Comparison of ENCODE assay signal across 8 cellular contexts in the genomic region with DNA sequence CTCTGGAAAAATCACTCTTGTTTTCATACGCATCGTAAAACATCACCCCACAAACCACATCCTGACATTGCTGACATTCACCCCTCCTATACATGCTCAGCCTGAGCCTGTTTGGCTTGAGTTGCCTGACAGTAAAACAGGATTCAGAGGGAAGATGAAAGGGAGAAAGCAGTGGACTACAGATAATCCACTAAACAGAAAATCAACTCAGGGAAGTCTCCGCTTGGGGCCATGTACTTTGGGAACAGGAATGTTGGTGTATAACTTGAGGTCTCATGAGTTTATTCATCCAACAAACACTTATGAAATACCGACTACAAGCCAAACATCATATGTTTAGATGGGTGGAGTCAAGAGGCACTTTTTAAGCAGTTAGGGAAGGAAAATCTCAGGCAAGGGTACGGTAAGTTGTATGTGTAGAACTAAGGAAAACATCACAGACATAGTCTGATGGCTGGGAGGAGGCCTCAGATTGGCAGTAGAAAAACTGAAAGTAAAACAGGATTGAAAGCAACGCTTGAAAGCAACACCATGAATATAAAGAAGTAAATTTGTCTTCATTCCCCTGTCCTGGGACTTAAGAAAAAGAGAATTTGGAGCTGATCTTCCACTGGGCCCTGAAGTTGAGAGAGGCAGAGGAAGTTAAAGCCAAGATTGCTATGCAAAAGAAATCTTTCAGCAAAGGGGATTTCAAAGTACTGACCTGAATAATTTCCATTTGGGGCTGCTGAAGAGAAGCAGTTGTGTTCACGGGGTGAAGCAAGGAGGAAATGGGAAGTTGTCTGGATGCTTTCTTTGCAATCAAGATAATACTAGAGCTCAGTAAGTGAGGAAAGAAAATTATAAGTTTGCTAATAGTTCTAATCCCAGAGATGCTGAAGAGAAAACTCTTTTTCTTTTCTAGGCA. TPM values are rescaled to one million over a fixed set of nuclear protein-coding genes. Genes with fewer than 3 reads are reported as not detected.
A peak's percentile ranks its signal among the peaks of the same experiment; 100 is the strongest.
DNase-seq lines count a peak whose midpoint lies in the region; ATAC-seq and TF ChIP-seq lines count a peak whose summit lies in the region.

No MANE protein-coding gene starts in this region.

- H3K4me3 ChIP-seq in heart right ventricle (peak overlapping the region in 7 of 10 donors; percentile 21 to 35 (median 31)), testis (no peak overlapping the region)

- H3K4me1 ChIP-seq in heart right ventricle (peaks cover 0 to 65% (median 23%) of the 10 kb centered on the region in 9 donors), testis (no peaks in the 10 kb centered on the region)

- H3K9me3 ChIP-seq in heart right ventricle (no peaks in the 10 kb centered on the region), testis (no peaks in the 10 kb centered on the region)

- no peak for TF ChIP-seq POLR2A in testis (IDR thresholded peaks at IDR 0.05)

- TF ChIP-seq CTCF in heart right ventricle (IDR thresholded peaks at IDR 0.05) (no peak), testis (IDR thresholded peaks at IDR 0.05) (no peak)

- no peaks in the 10 kb centered on the region for H3K36me3 ChIP-seq in heart right ventricle
- H3K36me3 ChIP-seq in testis (ENCODE audit: low read depth, missing control alignments) = no peaks in the 10 kb centered on the region

- WGBS in heart right ventricle, 2 donors = 57 to 61% methylated on average over 7 of the region's 7 CpGs
- WGBS in testis, 2 donors = 78 to 79% methylated on average over 7 of the region's 7 CpGs

- ATAC-seq in GM21737 (IDR thresholded peaks at IDR 0.05; ENCODE audit: unreplicated experiment) (peak; percentile 94), heart right ventricle (peak in 6 of 8 donors; percentile 31 to 52 (median 38))

- H3K27me3 ChIP-seq in heart right ventricle (no peaks in the 10 kb centered on the region), testis (no peaks in the 10 kb centered on the region)

- DNase-seq in GM03348 (ENCODE audit: low spot score) = peak; percentile 9
- DNase-seq in M059J (ENCODE audit: low read depth) = peak; percentile 88
- peak; percentile 20 for DNase-seq in activated T-cell treated with anti-CD3 and anti-CD28 coated beads for 4 hours
- DNase-seq in heart right ventricle = no peak
- DNase-seq in stimulated activated CD8-positive, alpha-beta memory T cell treated with anti-CD3 and anti-CD28 coated beads, Interleukin-12 subunit alpha, Interleukin-12 subunit beta, amount 100 ng/mL, for 1 hour (ENCODE audit: low read depth) = peak; percentile 22
- DNase-seq in testis = no peak
- no peak for DNase-seq in DMS 273 treated with DMSO at 0.1 percent for 48 hours (lab: John Stamatoyannopoulos, UW)

- intact Hi-C loops in heart right ventricle (cut with DNase I) (no loop called here), testis (cut with DNase I; ENCODE audit: low total_unique reads) (no loop called here)

- H3K27ac ChIP-seq in heart right ventricle = peak overlapping the region; percentile 12 to 85 (median 42)
- no peak overlapping the region for H3K27ac ChIP-seq in testis

RNA-seq across cellular contexts. Expression of gene PDE7B, which starts 28.8 kb away (rescaled TPM):
- 3.5 and 3.6 TPM in 2 replicates for total RNA-seq in M059J (2014; rRNA removed; shearing (Covaris generic))
- 10 to 100 TPM in 7 of 10 donors, 1 to 10 TPM in 3; 4.3 to 19.6 (median 11.7) TPM for total RNA-seq in heart right ventricle
- 1 to 10 TPM; 3.7 to 5.9 TPM for polyA plus RNA-seq in heart right ventricle
- total RNA-seq in testis = 1 to 10 TPM; 4.4 to 6.9 TPM
- polyA plus RNA-seq in testis (ENCODE audit: insufficient read depth, low read depth, low replicate concordance) = 3.7 TPM

Comparison
In these comparisons a context has a peak if more than half of its experiments do, and no peak if none do; other contexts are left out.
1. DNase-seq: peak in GM03348 (single experiment), M059J (single experiment), activated T-cell treated with anti-CD3 and anti-CD28 coated beads for 4 hours (single experiment) and stimulated activated CD8-positive, alpha-beta memory T cell treated with anti-CD3 and anti-CD28 coated beads, Interleukin-12 subunit alpha, Interleukin-12 subunit beta, amount 100 ng/mL, for 1 hour (single experiment); none in heart right ventricle (0 of 2), testis (single experiment) and DMS 273 treated with DMSO at 0.1 percent for 48 hours (single experiment).
2. H3K27ac ChIP-seq: peak in heart right ventricle (10 of 10); none in testis (0 of 2).
3. H3K4me3 ChIP-seq: peak in heart right ventricle (7 of 10); none in testis (0 of 2).